Comparison of ENCODE assay signal across 14 cellular contexts in genomic region chr3:115071611-115072010, GRCh38.
DNase-seq lines count a peak whose midpoint lies in the region; ATAC-seq, FAIRE-seq and TF ChIP-seq lines count a peak whose summit lies in the region.
"Had no signal": no experiment of that assay in that cellular context is flagged by ENCODE, and none has a peak within 500 bp of the region (broad histone marks: within the 10 kb centered on the region; RNA-seq: fewer than 3 reads in every experiment).

No MANE protein-coding gene starts in this region.

- H3K4me3 Mint-ChIP-seq in mesothelial cell of epicardium = no peak overlapping the region
- H3K4me3 Mint-ChIP-seq: activated naive CD8-positive, alpha-beta T cell treated with anti-CD3 and anti-CD28 coated beads, Interleukin-2, amount 50 U/mL, for 24 hours; H9 had no signal

- H3K27me3 Mint-ChIP-seq in mesothelial cell of epicardium (ENCODE audit: low read depth) = no peaks in the 10 kb centered on the region
- H3K27me3 Mint-ChIP-seq: activated naive CD8-positive, alpha-beta T cell treated with anti-CD3 and anti-CD28 coated beads, Interleukin-2, amount 50 U/mL, for 24 hours had no signal

- H3K4me3 ChIP-seq in astrocyte of the spinal cord (ENCODE audit: low read depth, low read length) = no peak overlapping the region
- peak overlapping the region in 1 of 2 donors; percentile 3 for H3K4me3 ChIP-seq in right atrium auricular region
- H3K4me3 ChIP-seq: prostate gland had no signal

- H3K36me3 ChIP-seq in right atrium auricular region = no peaks in the 10 kb centered on the region
- H3K36me3 ChIP-seq: prostate gland had no signal

- H3K4me1 ChIP-seq in right atrium auricular region = peaks cover 0 to 45% of the 10 kb centered on the region in 2 donors
- H3K4me1 ChIP-seq: prostate gland had no signal

- no peak for FAIRE-seq in GM12892 (lab: Jason Lieb, UNC)

- peak; percentile 81 for ATAC-seq in sciatic nerve
- ATAC-seq in GM21390 (IDR thresholded peaks at IDR 0.05; ENCODE audit: unreplicated experiment) = no peak
- ATAC-seq: activated naive CD8-positive, alpha-beta T cell treated with anti-CD3 and anti-CD28 coated beads, Interleukin-2, amount 50 U/mL, for 24 hours had no signal

- in situ Hi-C loops in astrocyte of the spinal cord (cut with HindIII; ENCODE audit: low sequenced_read_pairs) = no loop called here

- intact Hi-C loops in sciatic nerve (cut with DNase I) = no loop called here

- no peak for TF ChIP-seq POLR2A in GM12892 (IDR thresholded peaks at IDR 0.05; ENCODE audit: low read depth, low read length)

- H3K9me3 Mint-ChIP-seq in mesothelial cell of epicardium = peaks cover 14% of the 10 kb centered on the region
- H3K9me3 Mint-ChIP-seq: H9 had no signal

- peak overlapping the region; percentile 39 to 63 for H3K27ac ChIP-seq in right atrium auricular region

- DNase-seq in ELR (ENCODE audit: low read depth) = peak; percentile 64
- peak; percentile 57 for DNase-seq in astrocyte of the spinal cord (ENCODE audit: low read depth, low spot score)
- DNase-seq in right atrium auricular region (ENCODE audit: low spot score) = no peak
- no peak for DNase-seq in sciatic nerve (ENCODE audit: low spot score)
- DNase-seq in Kasumi-1 (lab: John Stamatoyannopoulos, UW) = no peak
- DNase-seq in GM12892 (ENCODE audit: insufficient read length) = no peak
- no peak for DNase-seq in mesothelial cell of epicardium (ENCODE audit: low spot score in 2 of 2, unreplicated experiment in 2 of 2)
- DNase-seq: activated CD4-positive, alpha-beta T cell treated with anti-CD3 and anti-CD28 coated beads, Interleukin-2, amount 50 U/mL, for 4 hours; activated naive CD8-positive, alpha-beta T cell treated with anti-CD3 and anti-CD28 coated beads, Interleukin-2, amount 50 U/mL, for 24 hours; DMS53; H9; NCI-H146 had no signal

- H3K27ac Mint-ChIP-seq in mesothelial cell of epicardium = no peak overlapping the region
- H3K27ac Mint-ChIP-seq: activated naive CD8-positive, alpha-beta T cell treated with anti-CD3 and anti-CD28 coated beads, Interleukin-2, amount 50 U/mL, for 24 hours; H9 had no signal

- peaks cover 5% of the 10 kb centered on the region for H3K4me1 Mint-ChIP-seq in mesothelial cell of epicardium

- peaks cover 13% of the 10 kb centered on the region for H3K36me3 Mint-ChIP-seq in mesothelial cell of epicardium

- no peaks in the 10 kb centered on the region for H3K27me3 ChIP-seq in right atrium auricular region

- TF ChIP-seq CTCF in astrocyte of the spinal cord (IDR thresholded peaks at IDR 0.05; ENCODE audit: low read depth, low read length) = no peak
- TF ChIP-seq CTCF in right atrium auricular region (IDR thresholded peaks at IDR 0.05) = no peak
- TF ChIP-seq CTCF in mesothelial cell of epicardium (IDR thresholded peaks at IDR 0.05; ENCODE audit: unreplicated experiment) = no peak

- no peaks in the 10 kb centered on the region for H3K9me3 ChIP-seq in right atrium auricular region
- H3K9me3 ChIP-seq: prostate gland had no signal

Comparison
In these comparisons a context has a peak if more than half of its experiments do, and no peak if none do; other contexts are left out.
1. DNase-seq: peak in ELR (single experiment) and astrocyte of the spinal cord (single experiment); none in right atrium auricular region (single experiment), sciatic nerve (single experiment), Kasumi-1 (0 of 2), GM12892 (single experiment) and mesothelial cell of epicardium (0 of 2).